In genomic region chr11:72767203-72768062, GRCh38 we compare ENCODE assay signal across 1 cellular context.
TF ChIP-seq lines count a peak whose summit lies in the region.

No MANE protein-coding gene starts in this region.

TF ChIP-seq in HepG2, 621 proteins besides CTCF, POLR2A, EP300 and RAD21:
- peak; percentile 86; the same call in 1 of the 2 replicates for TF ChIP-seq ADNP (CRISPR knock-in tag; IDR thresholded peaks at IDR 0.05)
- TF ChIP-seq, protein P1, sequence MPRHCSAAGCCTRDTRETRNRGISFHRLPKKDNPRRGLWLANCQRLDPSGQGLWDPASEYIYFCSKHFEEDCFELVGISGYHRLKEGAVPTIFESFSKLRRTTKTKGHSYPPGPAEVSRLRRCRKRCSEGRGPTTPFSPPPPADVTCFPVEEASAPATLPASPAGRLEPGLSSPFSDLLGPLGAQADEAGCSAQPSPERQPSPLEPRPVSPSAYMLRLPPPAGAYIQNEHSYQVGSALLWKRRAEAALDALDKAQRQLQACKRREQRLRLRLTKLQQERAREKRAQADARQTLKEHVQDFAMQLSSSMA (CRISPR knock-in tag; IDR thresholded peaks at IDR 0.05): 0 out of 2 replicates have a peak, but pooled peaks have one; percentile 19
- no peak for TF ChIP-seq ZNF557 (CRISPR knock-in tag; IDR thresholded peaks at IDR 0.05)
- no peak for TF ChIP-seq HIVEP1 (CRISPR knock-in tag; IDR thresholded peaks at IDR 0.05)
- TF ChIP-seq SAP130 (CRISPR knock-in tag; IDR thresholded peaks at IDR 0.05; ENCODE audit: low read depth): no peak; the same call in 1 of the 2 replicates
- no peak for TF ChIP-seq NCOR1 (IDR thresholded peaks at IDR 0.05; ENCODE audit: borderline replicate concordance, low read length)
- TF ChIP-seq PRDM15 (CRISPR knock-in tag; IDR thresholded peaks at IDR 0.05): peak; percentile 78
- no peak for TF ChIP-seq NCOA1 (CRISPR knock-in tag; IDR thresholded peaks at IDR 0.05)
- TF ChIP-seq ZMYM2 (CRISPR knock-in tag; IDR thresholded peaks at IDR 0.05): peak; percentile 63; the same call in 1 of the 2 replicates
- TF ChIP-seq, protein P2, sequence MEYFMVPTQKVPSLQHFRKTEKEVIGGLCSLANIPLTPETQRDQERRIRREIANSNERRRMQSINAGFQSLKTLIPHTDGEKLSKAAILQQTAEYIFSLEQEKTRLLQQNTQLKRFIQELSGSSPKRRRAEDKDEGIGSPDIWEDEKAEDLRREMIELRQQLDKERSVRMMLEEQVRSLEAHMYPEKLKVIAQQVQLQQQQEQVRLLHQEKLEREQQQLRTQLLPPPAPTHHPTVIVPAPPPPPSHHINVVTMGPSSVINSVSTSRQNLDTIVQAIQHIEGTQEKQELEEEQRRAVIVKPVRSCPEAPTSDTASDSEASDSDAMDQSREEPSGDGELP (IDR thresholded peaks at IDR 0.05; ENCODE audit: borderline replicate concordance, low read depth): peak; percentile 25; the same call in 1 of the 2 replicates
- peak; percentile 50; the same call in 1 of the 2 replicates for TF ChIP-seq RCOR2 (CRISPR knock-in tag; IDR thresholded peaks at IDR 0.05)
- 0 out of 2 replicates have a peak, but pooled peaks have one; percentile 11 for TF ChIP-seq MED1 (CRISPR knock-in tag; IDR thresholded peaks at IDR 0.05)
- TF ChIP-seq ZFY (CRISPR knock-in tag; IDR thresholded peaks at IDR 0.05): 0 out of 2 replicates have a peak, but pooled peaks have one; percentile 37
- TF ChIP-seq KDM1A (CRISPR knock-in tag; IDR thresholded peaks at IDR 0.05): peak; percentile 68; the same call in 1 of the 2 replicates
- peak; percentile 31; the same call in 1 of the 2 replicates for TF ChIP-seq ZFX (CRISPR knock-in tag; IDR thresholded peaks at IDR 0.05; ENCODE audit: low read depth)
- peak; percentile 41; the same call in 1 of the 2 replicates for TF ChIP-seq HDAC2 (CRISPR knock-in tag; IDR thresholded peaks at IDR 0.05)
- 0 out of 2 replicates have a peak, but pooled peaks have one; percentile 8 for TF ChIP-seq CBX5 (CRISPR knock-in tag; IDR thresholded peaks at IDR 0.05; ENCODE audit: borderline replicate concordance)
- TF ChIP-seq ZMYM3 (CRISPR knock-in tag; IDR thresholded peaks at IDR 0.05): peak; percentile 98
- no peak for TF ChIP-seq ZNF160 (CRISPR knock-in tag; IDR thresholded peaks at IDR 0.05)
- TF ChIP-seq HNF4G (IDR thresholded peaks at IDR 0.05; ENCODE audit: borderline replicate concordance, low read depth, low read length): peak; percentile 17; the same call in 1 of the 2 replicates
- no peak for TF ChIP-seq HNF4G (CRISPR knock-in tag; IDR thresholded peaks at IDR 0.05; ENCODE audit: borderline replicate concordance, low read depth)
- no peak for TF ChIP-seq ZNF616 (CRISPR knock-in tag; IDR thresholded peaks at IDR 0.05; ENCODE audit: low read depth)
- TF ChIP-seq CHD4 (IDR thresholded peaks at IDR 0.05; ENCODE audit: borderline replicate concordance, low read length): peak; percentile 92
- 0 out of 2 replicates have a peak, but pooled peaks have one; percentile 45 for TF ChIP-seq HNF4A (CRISPR knock-in tag; IDR thresholded peaks at IDR 0.05)
- TF ChIP-seq TBX3 (IDR thresholded peaks at IDR 0.05; ENCODE audit: borderline replicate concordance): no peak
- 0 out of 2 replicates have a peak, but pooled peaks have one; percentile 5 for TF ChIP-seq ZNF761 (CRISPR knock-in tag; conservative IDR thresholded peaks at IDR 0.05)
- peak; percentile 99 for TF ChIP-seq ZNF629 (CRISPR knock-in tag; conservative IDR thresholded peaks at IDR 0.05)
- no peak for TF ChIP-seq ZNF251 (CRISPR knock-in tag; IDR thresholded peaks at IDR 0.05)
- no peak for TF ChIP-seq NFKBIZ (CRISPR knock-in tag; IDR thresholded peaks at IDR 0.05)
- no peak for TF ChIP-seq HNRNPH1 (optimal IDR thresholded peaks at IDR 0.05; ENCODE audit: low read depth, low read length)
- 0 out of 2 replicates have a peak, but pooled peaks have one; percentile 38 for TF ChIP-seq ZNF879 (CRISPR knock-in tag; IDR thresholded peaks at IDR 0.05)
- TF ChIP-seq ZSCAN30 (CRISPR knock-in tag; IDR thresholded peaks at IDR 0.05): no peak
- 0 out of 2 replicates have a peak, but pooled peaks have one; percentile 38 for TF ChIP-seq ZNF30 (CRISPR knock-in tag; IDR thresholded peaks at IDR 0.05)
- TF ChIP-seq ZNF605 (CRISPR knock-in tag; IDR thresholded peaks at IDR 0.05): 0 out of 2 replicates have a peak, but pooled peaks have one; percentile 23
